8 cellular contexts compared by ENCODE assay signal in genomic region chr9:35073276-35073607, GRCh38. TPM values are rescaled to one million over a fixed set of nuclear protein-coding genes. Genes with fewer than 3 reads are reported as not detected.
DNase-seq lines count a peak whose midpoint lies in the region; ATAC-seq and TF ChIP-seq lines count a peak whose summit lies in the region.

No MANE protein-coding gene starts in this region.

- CTCF ChIA-PET in RWPE1 (lab: Yijun Ruan, JAX), result interaction anchor here (0.7 kb wide), 1 partner anchor 22 kb away, joined by 4 read pairs; no protein-coding TSS in a partner anchor

- peak; percentile 29 for DNase-seq in ELR (ENCODE audit: low read depth)
- no peak for DNase-seq in RWPE1 (ENCODE audit: low spot score)
- DNase-seq in endothelial cell (ENCODE audit: low spot score), result no peak
- DNase-seq in psoas muscle, result no peak
- no peak for DNase-seq in pons (ENCODE audit: low spot score)
- no peak for DNase-seq in activated effector memory CD4-positive, alpha-beta T cell treated with anti-CD3 and anti-CD28 coated beads, Interleukin-2, amount 50 U/mL, for 16 hours
- DNase-seq in posterior cingulate gyrus, result no peak

- intact Hi-C loops in psoas muscle (cut with DNase I), result loop anchor here in 1 of 2 donors (5.0 kb wide), 1 partner anchor 81 kb away; no protein-coding TSS in a partner anchor
- intact Hi-C loops in posterior cingulate gyrus (cut with DNase I), result loop anchor here (2.0 to 10.0 kb wide), 2 partner anchors 82 to 92 kb away; partner anchors contain the start of gene UNC13B

- no peaks in the 10 kb centered on the region for H3K9me3 ChIP-seq in psoas muscle

- H3K4me3 ChIP-seq in psoas muscle, result peak overlapping the region; percentile 100

- no peaks in the 10 kb centered on the region for H3K9me3 Mint-ChIP-seq in endothelial cell (ENCODE audit: unreplicated experiment)

- peaks cover 33% of the 10 kb centered on the region for H3K4me1 Mint-ChIP-seq in endothelial cell (ENCODE audit: unreplicated experiment)

- H3K4me1 ChIP-seq in psoas muscle, result peaks cover 25% of the 10 kb centered on the region

- TF ChIP-seq CTCF in RWPE1 (conservative IDR thresholded peaks at IDR 0.05; ENCODE audit: low read depth) (no peak), endothelial cell (IDR thresholded peaks at IDR 0.05; ENCODE audit: unreplicated experiment) (no peak), psoas muscle (IDR thresholded peaks at IDR 0.05) (no peak)

- POLR2A ChIA-PET in RWPE1 (lab: Yijun Ruan, JAX; ENCODE audit: low non-redundant PET), result no interaction called here

- H3K27ac ChIP-seq in RWPE1, result peak overlapping the region; percentile 99
- H3K27ac ChIP-seq in psoas muscle, result peak overlapping the region; percentile 100

- 97 to 98% (median 98%) methylated on average over 2 of the region's 2 CpGs for WGBS in psoas muscle, 3 donors

- H3K4me3 Mint-ChIP-seq in endothelial cell (ENCODE audit: unreplicated experiment), result peak overlapping the region; percentile 94

- H3K27ac Mint-ChIP-seq in endothelial cell (ENCODE audit: unreplicated experiment), result peak overlapping the region; percentile 85

- peaks cover 7 to 18% of the 10 kb centered on the region in 2 donors for H3K36me3 ChIP-seq in psoas muscle (ENCODE audit: insufficient read depth in 1 of 2, low read depth in 1 of 2)

- H3K36me3 Mint-ChIP-seq in endothelial cell (ENCODE audit: low read depth, unreplicated experiment), result peaks cover 22% of the 10 kb centered on the region

- H3K27me3 ChIP-seq in psoas muscle (ENCODE audit: insufficient read depth in 3 of 3, low read length in 2 of 3), result no peaks in the 10 kb centered on the region

- no peak for ATAC-seq in psoas muscle
- ATAC-seq in GM21515 (IDR thresholded peaks at IDR 0.05; ENCODE audit: unreplicated experiment), result no peak

- H3K27me3 Mint-ChIP-seq in endothelial cell (ENCODE audit: unreplicated experiment), result peaks cover 19% of the 10 kb centered on the region

RNA-seq across cellular contexts. Expression of gene VCP, which starts 0.8 kb away (rescaled TPM):
- total RNA-seq in endothelial cell (ENCODE audit: unreplicated experiment) (397 TPM), psoas muscle (100 to 1,000 TPM; 362 to 491 (median 403) TPM)
- 100 to 1,000 TPM; 237 to 412 (median 384) TPM for polyA plus RNA-seq in psoas muscle

RNA-seq across cellular contexts. Expression of gene FANCG, which starts 6.5 kb away (rescaled TPM):
- total RNA-seq in endothelial cell (ENCODE audit: unreplicated experiment), result 41.4 TPM
- total RNA-seq in psoas muscle, result 1 to 10 TPM; 2.9 to 6.0 (median 3.7) TPM
- polyA plus RNA-seq in psoas muscle, result 1 to 10 TPM; 1.6 to 4.5 (median 4.2) TPM

RNA-seq across cellular contexts. Expression of gene PIGO, which starts 23.1 kb away (rescaled TPM):
- 20.3 TPM for total RNA-seq in endothelial cell (ENCODE audit: unreplicated experiment)
- 10 to 100 TPM in 1 of 4 donors, 1 to 10 TPM in 3; 6.8 to 11.3 (median 8.6) TPM for total RNA-seq in psoas muscle
- 10 to 100 TPM in 1 of 3 donors, 1 to 10 TPM in 2; 6.2 to 11.6 (median 8.1) TPM for polyA plus RNA-seq in psoas muscle

RNA-seq across cellular contexts. Expression of gene STOML2, which starts 29.7 kb away (rescaled TPM):
- total RNA-seq in endothelial cell (ENCODE audit: unreplicated experiment) (108 TPM), psoas muscle (100 to 1,000 TPM in 3 of 4 donors, 10 to 100 TPM in 1; 98.6 to 138 (median 121) TPM)
- polyA plus RNA-seq in psoas muscle, result 100 to 1,000 TPM; 141 to 228 (median 173) TPM

RNA-seq across cellular contexts. Expression of gene ATOSB, which starts 42.4 kb away (rescaled TPM):
- total RNA-seq in endothelial cell (ENCODE audit: unreplicated experiment) (33.7 TPM), psoas muscle (10 to 100 TPM in 3 of 4 donors, 1 to 10 TPM in 1; 10.0 to 17.1 (median 15.1) TPM)
- polyA plus RNA-seq in psoas muscle, result 10 to 100 TPM in 2 of 3 donors, 1 to 10 TPM in 1; 9.1 to 27.6 (median 17.0) TPM
